In the genomic region with DNA sequence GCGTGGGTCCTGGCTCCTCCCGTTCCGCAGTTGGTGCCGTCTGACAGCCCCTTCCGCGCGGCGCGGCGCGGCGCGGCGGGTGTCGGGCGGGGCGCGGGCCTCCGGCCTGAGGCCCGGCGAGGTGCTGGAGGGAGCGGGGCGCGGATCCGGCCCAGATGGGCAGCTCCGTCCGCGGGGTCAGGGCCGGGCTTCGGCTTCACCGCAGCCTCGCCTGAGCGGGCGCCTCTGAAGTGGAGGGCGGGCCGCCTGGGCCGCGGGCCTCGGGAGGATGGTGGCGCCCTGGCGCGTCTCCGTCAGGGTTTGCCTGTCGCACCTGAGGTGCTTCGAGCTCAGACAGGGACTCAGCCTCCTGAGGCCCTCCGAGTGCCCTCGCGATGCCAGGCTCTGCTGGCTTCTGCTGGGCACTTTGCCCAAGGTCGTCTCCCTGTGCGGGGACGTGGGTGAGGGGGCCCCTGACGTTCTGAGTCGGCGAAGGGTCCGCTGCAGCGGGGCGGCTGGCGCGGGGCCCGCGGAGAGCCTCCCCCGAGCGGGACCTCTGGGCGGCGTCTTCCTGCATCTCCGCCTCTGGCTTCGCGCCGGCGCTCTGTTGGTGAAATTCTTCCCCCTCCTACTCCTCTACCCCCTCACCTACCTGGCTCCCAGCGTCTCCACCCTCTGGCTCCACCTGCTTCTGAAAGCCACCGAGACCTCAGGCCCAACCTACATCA, we compare ENCODE assay signal across 8 cellular contexts. TPM values are rescaled to one million over a fixed set of nuclear protein-coding genes. Genes with fewer than 3 reads are reported as not detected.
DNase-seq lines count a peak whose midpoint lies in the region; ATAC-seq and TF ChIP-seq lines count a peak whose summit lies in the region.

No MANE protein-coding gene starts in this region.

- peaks cover 5% of the 10 kb centered on the region; the same call in 1 of the 2 replicates for H3K4me1 ChIP-seq in ES-I3 (ENCODE audit: insufficient read depth, low read length)
- H3K4me1 ChIP-seq in Loucy (ENCODE audit: insufficient read depth, low read length, poor library complexity, severe bottlenecking) = peaks cover 39% of the 10 kb centered on the region
- peaks cover 17% of the 10 kb centered on the region for H3K4me1 ChIP-seq in mesenchymal stem cell (ENCODE audit: control insufficient read depth, insufficient read depth, low read depth, low read length)

- peak overlapping the region in 1 of 2 experiments; percentile 84 for H3K23ac ChIP-seq in mesenchymal stem cell (ENCODE audit: low read length in 2 of 2)

- H2BK120ac ChIP-seq in mesenchymal stem cell (ENCODE audit: low read depth, low read length) = peak overlapping the region; percentile 22

- peaks cover 8% of the 10 kb centered on the region for H4K20me1 ChIP-seq in Loucy (ENCODE audit: insufficient read depth, low read length, poor library complexity, severe bottlenecking)

- H3K9me3 ChIP-seq in ES-I3 (ENCODE audit: control insufficient read depth, insufficient read depth, low read length) = no peaks in the 10 kb centered on the region
- H3K9me3 ChIP-seq in Loucy (ENCODE audit: insufficient read depth, low read depth, low read length) = no peaks in the 10 kb centered on the region
- no peaks in the 10 kb centered on the region for H3K9me3 ChIP-seq in mesenchymal stem cell (ENCODE audit: control insufficient read depth, low read length)

- H3K4me3 ChIP-seq in Loucy (ENCODE audit: low read length, poor library complexity, severe bottlenecking) = peak overlapping the region; percentile 74
- peak overlapping the region; percentile 80 to 89 for H3K4me3 ChIP-seq in mesenchymal stem cell (ENCODE audit: insufficient read depth in 1 of 2, low read depth in 1 of 2, low read length in 2 of 2)

- WGBS in mesenchymal stem cell = 2% methylated on average over 52 of the region's 72 CpGs

- H4K8ac ChIP-seq in mesenchymal stem cell (ENCODE audit: low read length) = peak overlapping the region; percentile 24

- H3K27me3 ChIP-seq in Loucy (ENCODE audit: insufficient read depth, low read length, poor library complexity, severe bottlenecking) = no peaks in the 10 kb centered on the region
- no peaks in the 10 kb centered on the region for H3K27me3 ChIP-seq in mesenchymal stem cell (ENCODE audit: control insufficient read depth in 1 of 2, insufficient read depth in 1 of 2, low read length in 2 of 2)

- peak overlapping the region; percentile 40 to 85 for H3K18ac ChIP-seq in mesenchymal stem cell (ENCODE audit: low read depth in 1 of 2, low read length in 2 of 2)

- peak overlapping the region in 1 of 2 experiments; percentile 81 for H3K4ac ChIP-seq in mesenchymal stem cell (ENCODE audit: low read depth in 1 of 2, low read length in 2 of 2)

- no peak overlapping the region for H4K91ac ChIP-seq in mesenchymal stem cell (ENCODE audit: low read length)

- ATAC-seq in GM21737 (IDR thresholded peaks at IDR 0.05; ENCODE audit: unreplicated experiment) = peak; percentile 39

- H3K79me2 ChIP-seq in Loucy (ENCODE audit: insufficient read depth, low read length) = peaks cover 35% of the 10 kb centered on the region

- H3K36me3 ChIP-seq in ES-I3 (ENCODE audit: insufficient read depth, low read length) = no peaks in the 10 kb centered on the region
- H3K36me3 ChIP-seq in Loucy (ENCODE audit: insufficient read depth, low read length) = no peaks in the 10 kb centered on the region
- peaks cover 5 to 17% of the 10 kb centered on the region in 2 experiments for H3K36me3 ChIP-seq in mesenchymal stem cell (ENCODE audit: control insufficient read depth in 1 of 2, insufficient read depth in 2 of 2, low read depth in 1 of 2, low read length in 2 of 2)

- no peak overlapping the region for H2AK5ac ChIP-seq in mesenchymal stem cell (ENCODE audit: low read length, severe bottlenecking)

- DNase-seq in activated CD4-positive, alpha-beta T cell treated with anti-CD3 and anti-CD28 coated beads for 24 hours (ENCODE audit: low read depth in 2 of 2) = peak; percentile 19 to 35
- DNase-seq in dermis blood vessel endothelial cell = peak; percentile 38
- DNase-seq in mesenchymal stem cell = no peak
- DNase-seq in stimulated activated CD8-positive, alpha-beta memory T cell treated with anti-CD3 and anti-CD28 coated beads, Interleukin-15, amount 100 ng/mL, for 1 hour (ENCODE audit: low read depth) = peak; percentile 26
- no peak for DNase-seq in cerebellar nuclear complex (lab: John Stamatoyannopoulos, UW)

- H3F3A ChIP-seq in Loucy (ENCODE audit: low read depth) = no peaks in the 10 kb centered on the region

- H2BK12ac ChIP-seq in mesenchymal stem cell (ENCODE audit: low read length in 2 of 2) = peak overlapping the region in 1 of 2 experiments; percentile 56

- H3K4me2 ChIP-seq in Loucy (ENCODE audit: low read depth, low read length, poor library complexity, severe bottlenecking) (peak overlapping the region; percentile 97), mesenchymal stem cell (ENCODE audit: low read length, poor library complexity, severe bottlenecking) (peak overlapping the region; percentile 98)

- H3K9ac ChIP-seq in ES-I3 (ENCODE audit: low read depth, low read length) (peak overlapping the region; percentile 63), Loucy (ENCODE audit: low read depth, low read length, poor library complexity, severe bottlenecking) (peak overlapping the region; percentile 67), mesenchymal stem cell (ENCODE audit: low read length) (peak overlapping the region; percentile 86)

- H3K14ac ChIP-seq in mesenchymal stem cell (ENCODE audit: low read length in 2 of 2) = peak overlapping the region in 1 of 2 experiments; percentile 90

- no peak overlapping the region for H2BK15ac ChIP-seq in mesenchymal stem cell (ENCODE audit: low read depth, poor library complexity, severe bottlenecking)

- peak overlapping the region; percentile 64 for H2AFZ ChIP-seq in Loucy (ENCODE audit: low read length)
- H2AFZ ChIP-seq in mesenchymal stem cell (ENCODE audit: low read depth, low read length) = peak overlapping the region; percentile 94

- no peak overlapping the region for H3K27ac ChIP-seq in mesenchymal stem cell (ENCODE audit: low read length, poor library complexity, severe bottlenecking)

- no peak overlapping the region for H2BK5ac ChIP-seq in mesenchymal stem cell (ENCODE audit: low read depth, low read length, poor library complexity, severe bottlenecking)

- no peaks in the 10 kb centered on the region for H3K9me2 ChIP-seq in Loucy (replicated peaks; ENCODE audit: low read depth, low read length)

- TF ChIP-seq CTCF in Loucy (conservative IDR thresholded peaks at IDR 0.05; ENCODE audit: low read length) = no peak

- H3K79me1 ChIP-seq in mesenchymal stem cell (replicated peaks; ENCODE audit: low read length, poor library complexity, severe bottlenecking) = peaks cover 10% of the 10 kb centered on the region

RNA-seq across cellular contexts. Expression of a gene that starts 0.5 kb away (rescaled TPM):
- 30.6 and 44.2 TPM in 2 replicates for total RNA-seq in dermis blood vessel endothelial cell
- 4.1 TPM for polyA plus RNA-seq in mesenchymal stem cell (2013, experiment 1 of 2)
- 4.2 TPM for polyA plus RNA-seq in mesenchymal stem cell (2013, experiment 2 of 2)

RNA-seq across cellular contexts. Expression of a gene that starts 23.3 kb away (rescaled TPM):
- 124 and 217 TPM in 2 replicates for total RNA-seq in dermis blood vessel endothelial cell
- polyA plus RNA-seq in mesenchymal stem cell (2013, experiment 1 of 2) = 478 TPM
- polyA plus RNA-seq in mesenchymal stem cell (2013, experiment 2 of 2) = 487 TPM

RNA-seq across cellular contexts. Expression of a gene that starts 32.6 kb away (rescaled TPM):
- 0.14 and 1.0 TPM in 2 replicates for total RNA-seq in dermis blood vessel endothelial cell
- polyA plus RNA-seq in mesenchymal stem cell (2013, experiment 1 of 2) = 17.2 TPM
- polyA plus RNA-seq in mesenchymal stem cell (2013, experiment 2 of 2) = 19.9 TPM

Comparison
In these comparisons a context has a peak if more than half of its experiments do, and no peak if none do; other contexts are left out.
1. DNase-seq: peak in activated CD4-positive, alpha-beta T cell treated with anti-CD3 and anti-CD28 coated beads for 24 hours (2 of 2), dermis blood vessel endothelial cell (single experiment) and stimulated activated CD8-positive, alpha-beta memory T cell treated with anti-CD3 and anti-CD28 coated beads, Interleukin-15, amount 100 ng/mL, for 1 hour (single experiment); none in mesenchymal stem cell (single experiment) and cerebellar nuclear complex (0 of 2).
2. Peak in every context shown above with its lines, with median percentiles within 50 percentile points of each other: H3K9ac ChIP-seq.